ENCODE assay signal across 1 cellular context in the genomic region with DNA sequence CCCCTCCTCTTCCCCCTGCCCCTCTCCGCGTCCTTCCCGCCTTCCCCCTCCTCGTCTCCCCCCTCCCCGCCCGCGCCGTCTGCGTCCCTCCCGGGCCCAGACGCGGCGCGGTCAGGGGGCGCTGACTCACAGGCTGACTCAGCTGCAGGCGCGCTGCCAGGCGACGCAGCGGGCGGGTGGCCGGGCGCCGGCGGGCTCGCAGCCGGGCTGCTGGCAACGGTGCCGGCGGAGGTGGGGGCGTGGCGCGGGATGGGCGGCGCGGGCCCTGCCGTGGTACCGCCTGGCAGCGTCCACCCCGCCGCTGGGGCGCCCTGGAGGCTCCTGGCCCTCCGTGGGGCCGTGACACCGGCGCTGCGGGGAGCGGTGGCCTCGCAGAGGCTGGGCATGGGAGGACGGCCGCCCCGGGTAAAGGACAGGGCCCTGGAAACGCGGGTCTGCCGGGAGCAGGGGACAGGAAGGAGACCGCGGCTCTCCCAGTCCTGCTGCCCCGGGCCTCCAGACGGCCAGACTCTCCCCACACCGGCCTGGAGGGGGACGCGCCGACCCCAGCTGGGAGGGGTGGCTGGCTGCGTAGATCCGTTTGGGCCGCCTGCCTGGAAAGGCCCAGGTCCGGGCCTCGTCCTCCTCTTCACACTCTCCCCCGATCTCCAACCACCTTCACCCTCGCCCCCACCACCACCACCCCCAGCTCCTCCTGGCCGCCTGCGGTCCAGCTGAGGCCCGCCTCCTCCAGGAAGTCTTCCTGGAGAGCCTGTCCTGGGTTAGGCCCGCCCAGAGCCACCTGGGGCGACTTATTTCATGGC.
TF ChIP-seq lines count a peak whose summit lies in the region.

No MANE protein-coding gene starts in this region.

TF ChIP-seq in K562, 482 proteins besides CTCF, POLR2A, EP300 and RAD21 (continued from another document and continues in another):
- TF ChIP-seq TRIM24 (IDR thresholded peaks at IDR 0.05) (peak in 1 of 2 experiments; percentile 24; a peak in 1 of 4 replicates), ZNF347 (CRISPR knock-in tag; IDR thresholded peaks at IDR 0.05; ENCODE audit: low read depth) (no peak), PHF8 (IDR thresholded peaks at IDR 0.05; ENCODE audit: borderline replicate concordance, low read length) (peak; percentile 66; the same call in 1 of the 2 replicates), DNMT1 (IDR thresholded peaks at IDR 0.05) (no peak), RBM25 (IDR thresholded peaks at IDR 0.05; ENCODE audit: low read depth, low read length, severe bottlenecking) (peak; percentile 36), ZNF780A (CRISPR knock-in tag; IDR thresholded peaks at IDR 0.05) (no peak), ATF1 (CRISPR knock-in tag; IDR thresholded peaks at IDR 0.05) (no peak), ATF1 (tag; IDR thresholded peaks at IDR 0.05) (no peak), ARID2 (IDR thresholded peaks at IDR 0.05) (no peak), ZNF212 (CRISPR knock-in tag; IDR thresholded peaks at IDR 0.05) (no peak), CC2D1A (IDR thresholded peaks at IDR 0.05) (0 out of 2 replicates have a peak, but pooled peaks have one; percentile 33), GATAD2B (IDR thresholded peaks at IDR 0.05; ENCODE audit: borderline replicate concordance) (peak; percentile 94), RCOR1 (IDR thresholded peaks at IDR 0.05; ENCODE audit: borderline replicate concordance in 1 of 2, low read depth in 2 of 2, low read length in 2 of 2) (peak in 1 of 2 experiments; percentile 68; a peak in 2 of 4 replicates), ZBTB1 (CRISPR knock-in tag; IDR thresholded peaks at IDR 0.05; ENCODE audit: borderline replicate concordance, low read depth) (no peak), ZFP36 (IDR thresholded peaks at IDR 0.05; ENCODE audit: low read depth, low read length, partially characterized antibody) (peak; percentile 99), SMC3 (conservative IDR thresholded peaks at IDR 0.05; ENCODE audit: insufficient read depth, low read depth, low read length) (no peak), XRCC3 (IDR thresholded peaks at IDR 0.05) (no peak), SAFB2 (IDR thresholded peaks at IDR 0.05; ENCODE audit: borderline replicate concordance, low read depth, low read length, severe bottlenecking) (no peak), TEAD1 (CRISPR knock-in tag; IDR thresholded peaks at IDR 0.05) (no peak), TAF1 (IDR thresholded peaks at IDR 0.05; ENCODE audit: control insufficient read depth, extremely low read depth, insufficient read depth, low read length, severe bottlenecking) (peak; percentile 51), PCBP1 (IDR thresholded peaks at IDR 0.05; ENCODE audit: low read depth, low read length, poor library complexity, severe bottlenecking) (no peak), ETV5 (CRISPR knock-in tag; IDR thresholded peaks at IDR 0.05; ENCODE audit: low read depth) (no peak), NRF1 (conservative IDR thresholded peaks at IDR 0.05 in 1 of 2, IDR thresholded peaks at IDR 0.05 in 1 of 2) (peak in 1 of 2 experiments; percentile 3; a peak in 2 of 4 replicates), CXXC5 (CRISPR knock-in tag; IDR thresholded peaks at IDR 0.05) (peak; percentile 94), MAFK (IDR thresholded peaks at IDR 0.05; ENCODE audit: low read length) (no peak), ZBTB8A (IDR thresholded peaks at IDR 0.05; ENCODE audit: partially characterized antibody) (no peak), COPS2 (conservative IDR thresholded peaks at IDR 0.05) (no peak), HDAC6 (IDR thresholded peaks at IDR 0.05; ENCODE audit: low read depth, low read length) (no peak), HNRNPUL1 (IDR thresholded peaks at IDR 0.05; ENCODE audit: low read length) (no peak), MTA3 (IDR thresholded peaks at IDR 0.05; ENCODE audit: borderline replicate concordance) (no peak; the same call in 1 of the 2 replicates), NEUROD1 (IDR thresholded peaks at IDR 0.05; ENCODE audit: borderline replicate concordance, low read depth, low read length, partially characterized antibody) (peak; percentile 79), L3MBTL2 (IDR thresholded peaks at IDR 0.05) (peak; percentile 66), SREBF2 (CRISPR knock-in tag; IDR thresholded peaks at IDR 0.05) (no peak), MTA2 (IDR thresholded peaks at IDR 0.05; ENCODE audit: low read depth) (no peak), MYC (IDR thresholded peaks at IDR 0.05; ENCODE audit: low read depth, low read length) (peak; percentile 45), MYC (CRISPR knock-in tag; IDR thresholded peaks at IDR 0.05; ENCODE audit: borderline replicate concordance, low read depth) (no peak), HDGF (IDR thresholded peaks at IDR 0.05) (peak; percentile 80; the same call in 1 of the 2 replicates), GTF2A2 (tag; IDR thresholded peaks at IDR 0.05) (no peak), ZNF282 (CRISPR knock-in tag; IDR thresholded peaks at IDR 0.05) (no peak)
- TF ChIP-seq, protein P1, sequence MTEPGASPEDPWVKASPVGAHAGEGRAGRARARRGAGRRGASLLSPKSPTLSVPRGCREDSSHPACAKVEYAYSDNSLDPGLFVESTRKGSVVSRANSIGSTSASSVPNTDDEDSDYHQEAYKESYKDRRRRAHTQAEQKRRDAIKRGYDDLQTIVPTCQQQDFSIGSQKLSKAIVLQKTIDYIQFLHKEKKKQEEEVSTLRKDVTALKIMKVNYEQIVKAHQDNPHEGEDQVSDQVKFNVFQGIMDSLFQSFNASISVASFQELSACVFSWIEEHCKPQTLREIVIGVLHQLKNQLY (CRISPR knock-in tag; conservative IDR thresholded peaks at IDR 0.05) = no peak
- TF ChIP-seq, protein P2, sequence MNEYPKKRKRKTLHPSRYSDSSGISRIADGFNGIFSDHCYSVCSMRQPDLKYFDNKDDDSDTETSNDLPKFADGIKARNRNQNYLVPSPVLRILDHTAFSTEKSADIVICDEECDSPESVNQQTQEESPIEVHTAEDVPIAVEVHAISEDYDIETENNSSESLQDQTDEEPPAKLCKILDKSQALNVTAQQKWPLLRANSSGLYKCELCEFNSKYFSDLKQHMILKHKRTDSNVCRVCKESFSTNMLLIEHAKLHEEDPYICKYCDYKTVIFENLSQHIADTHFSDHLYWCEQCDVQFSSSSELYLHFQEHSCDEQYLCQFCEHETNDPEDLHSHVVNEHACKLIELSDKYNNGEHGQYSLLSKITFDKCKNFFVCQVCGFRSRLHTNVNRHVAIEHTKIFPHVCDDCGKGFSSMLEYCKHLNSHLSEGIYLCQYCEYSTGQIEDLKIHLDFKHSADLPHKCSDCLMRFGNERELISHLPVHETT (CRISPR knock-in tag; conservative IDR thresholded peaks at IDR 0.05 in 1 of 2, IDR thresholded peaks at IDR 0.05 in 1 of 2) = peak in 1 of 2 experiments; percentile 53; a peak in 1 of 4 replicates
- TF ChIP-seq, protein P3, sequence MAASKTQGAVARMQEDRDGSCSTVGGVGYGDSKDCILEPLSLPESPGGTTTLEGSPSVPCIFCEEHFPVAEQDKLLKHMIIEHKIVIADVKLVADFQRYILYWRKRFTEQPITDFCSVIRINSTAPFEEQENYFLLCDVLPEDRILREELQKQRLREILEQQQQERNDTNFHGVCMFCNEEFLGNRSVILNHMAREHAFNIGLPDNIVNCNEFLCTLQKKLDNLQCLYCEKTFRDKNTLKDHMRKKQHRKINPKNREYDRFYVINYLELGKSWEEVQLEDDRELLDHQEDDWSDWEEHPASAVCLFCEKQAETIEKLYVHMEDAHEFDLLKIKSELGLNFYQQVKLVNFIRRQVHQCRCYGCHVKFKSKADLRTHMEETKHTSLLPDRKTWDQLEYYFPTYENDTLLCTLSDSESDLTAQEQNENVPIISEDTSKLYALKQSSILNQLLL (CRISPR knock-in tag; IDR thresholded peaks at IDR 0.05; ENCODE audit: borderline replicate concordance) = no peak
- TF ChIP-seq, protein P4, sequence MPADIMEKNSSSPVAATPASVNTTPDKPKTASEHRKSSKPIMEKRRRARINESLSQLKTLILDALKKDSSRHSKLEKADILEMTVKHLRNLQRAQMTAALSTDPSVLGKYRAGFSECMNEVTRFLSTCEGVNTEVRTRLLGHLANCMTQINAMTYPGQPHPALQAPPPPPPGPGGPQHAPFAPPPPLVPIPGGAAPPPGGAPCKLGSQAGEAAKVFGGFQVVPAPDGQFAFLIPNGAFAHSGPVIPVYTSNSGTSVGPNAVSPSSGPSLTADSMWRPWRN (IDR thresholded peaks at IDR 0.05; ENCODE audit: low read depth) = no peak
- TF ChIP-seq, protein P5, sequence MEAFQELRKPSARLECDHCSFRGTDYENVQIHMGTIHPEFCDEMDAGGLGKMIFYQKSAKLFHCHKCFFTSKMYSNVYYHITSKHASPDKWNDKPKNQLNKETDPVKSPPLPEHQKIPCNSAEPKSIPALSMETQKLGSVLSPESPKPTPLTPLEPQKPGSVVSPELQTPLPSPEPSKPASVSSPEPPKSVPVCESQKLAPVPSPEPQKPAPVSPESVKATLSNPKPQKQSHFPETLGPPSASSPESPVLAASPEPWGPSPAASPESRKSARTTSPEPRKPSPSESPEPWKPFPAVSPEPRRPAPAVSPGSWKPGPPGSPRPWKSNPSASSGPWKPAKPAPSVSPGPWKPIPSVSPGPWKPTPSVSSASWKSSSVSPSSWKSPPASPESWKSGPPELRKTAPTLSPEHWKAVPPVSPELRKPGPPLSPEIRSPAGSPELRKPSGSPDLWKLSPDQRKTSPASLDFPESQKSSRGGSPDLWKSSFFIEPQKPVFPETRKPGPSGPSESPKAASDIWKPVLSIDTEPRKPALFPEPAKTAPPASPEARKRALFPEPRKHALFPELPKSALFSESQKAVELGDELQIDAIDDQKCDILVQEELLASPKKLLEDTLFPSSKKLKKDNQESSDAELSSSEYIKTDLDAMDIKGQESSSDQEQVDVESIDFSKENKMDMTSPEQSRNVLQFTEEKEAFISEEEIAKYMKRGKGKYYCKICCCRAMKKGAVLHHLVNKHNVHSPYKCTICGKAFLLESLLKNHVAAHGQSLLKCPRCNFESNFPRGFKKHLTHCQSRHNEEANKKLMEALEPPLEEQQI (IDR thresholded peaks at IDR 0.05) = no peak
- TF ChIP-seq, protein P6, sequence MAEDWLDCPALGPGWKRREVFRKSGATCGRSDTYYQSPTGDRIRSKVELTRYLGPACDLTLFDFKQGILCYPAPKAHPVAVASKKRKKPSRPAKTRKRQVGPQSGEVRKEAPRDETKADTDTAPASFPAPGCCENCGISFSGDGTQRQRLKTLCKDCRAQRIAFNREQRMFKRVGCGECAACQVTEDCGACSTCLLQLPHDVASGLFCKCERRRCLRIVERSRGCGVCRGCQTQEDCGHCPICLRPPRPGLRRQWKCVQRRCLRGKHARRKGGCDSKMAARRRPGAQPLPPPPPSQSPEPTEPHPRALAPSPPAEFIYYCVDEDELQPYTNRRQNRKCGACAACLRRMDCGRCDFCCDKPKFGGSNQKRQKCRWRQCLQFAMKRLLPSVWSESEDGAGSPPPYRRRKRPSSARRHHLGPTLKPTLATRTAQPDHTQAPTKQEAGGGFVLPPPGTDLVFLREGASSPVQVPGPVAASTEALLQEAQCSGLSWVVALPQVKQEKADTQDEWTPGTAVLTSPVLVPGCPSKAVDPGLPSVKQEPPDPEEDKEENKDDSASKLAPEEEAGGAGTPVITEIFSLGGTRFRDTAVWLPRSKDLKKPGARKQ (CRISPR knock-in tag; IDR thresholded peaks at IDR 0.05) = no peak
- TF ChIP-seq, protein P7, sequence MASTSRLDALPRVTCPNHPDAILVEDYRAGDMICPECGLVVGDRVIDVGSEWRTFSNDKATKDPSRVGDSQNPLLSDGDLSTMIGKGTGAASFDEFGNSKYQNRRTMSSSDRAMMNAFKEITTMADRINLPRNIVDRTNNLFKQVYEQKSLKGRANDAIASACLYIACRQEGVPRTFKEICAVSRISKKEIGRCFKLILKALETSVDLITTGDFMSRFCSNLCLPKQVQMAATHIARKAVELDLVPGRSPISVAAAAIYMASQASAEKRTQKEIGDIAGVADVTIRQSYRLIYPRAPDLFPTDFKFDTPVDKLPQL (IDR thresholded peaks at IDR 0.05; ENCODE audit: extremely low read depth, insufficient read length) = no peak
- TF ChIP-seq, protein P8, sequence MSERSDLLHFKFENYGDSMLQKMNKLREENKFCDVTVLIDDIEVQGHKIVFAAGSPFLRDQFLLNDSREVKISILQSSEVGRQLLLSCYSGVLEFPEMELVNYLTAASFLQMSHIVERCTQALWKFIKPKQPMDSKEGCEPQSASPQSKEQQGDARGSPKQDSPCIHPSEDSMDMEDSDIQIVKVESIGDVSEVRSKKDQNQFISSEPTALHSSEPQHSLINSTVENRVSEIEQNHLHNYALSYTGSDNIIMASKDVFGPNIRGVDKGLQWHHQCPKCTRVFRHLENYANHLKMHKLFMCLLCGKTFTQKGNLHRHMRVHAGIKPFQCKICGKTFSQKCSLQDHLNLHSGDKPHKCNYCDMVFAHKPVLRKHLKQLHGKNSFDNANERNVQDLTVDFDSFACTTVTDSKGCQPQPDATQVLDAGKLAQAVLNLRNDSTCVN (CRISPR knock-in tag; IDR thresholded peaks at IDR 0.05) = no peak
- TF ChIP-seq, protein P9, sequence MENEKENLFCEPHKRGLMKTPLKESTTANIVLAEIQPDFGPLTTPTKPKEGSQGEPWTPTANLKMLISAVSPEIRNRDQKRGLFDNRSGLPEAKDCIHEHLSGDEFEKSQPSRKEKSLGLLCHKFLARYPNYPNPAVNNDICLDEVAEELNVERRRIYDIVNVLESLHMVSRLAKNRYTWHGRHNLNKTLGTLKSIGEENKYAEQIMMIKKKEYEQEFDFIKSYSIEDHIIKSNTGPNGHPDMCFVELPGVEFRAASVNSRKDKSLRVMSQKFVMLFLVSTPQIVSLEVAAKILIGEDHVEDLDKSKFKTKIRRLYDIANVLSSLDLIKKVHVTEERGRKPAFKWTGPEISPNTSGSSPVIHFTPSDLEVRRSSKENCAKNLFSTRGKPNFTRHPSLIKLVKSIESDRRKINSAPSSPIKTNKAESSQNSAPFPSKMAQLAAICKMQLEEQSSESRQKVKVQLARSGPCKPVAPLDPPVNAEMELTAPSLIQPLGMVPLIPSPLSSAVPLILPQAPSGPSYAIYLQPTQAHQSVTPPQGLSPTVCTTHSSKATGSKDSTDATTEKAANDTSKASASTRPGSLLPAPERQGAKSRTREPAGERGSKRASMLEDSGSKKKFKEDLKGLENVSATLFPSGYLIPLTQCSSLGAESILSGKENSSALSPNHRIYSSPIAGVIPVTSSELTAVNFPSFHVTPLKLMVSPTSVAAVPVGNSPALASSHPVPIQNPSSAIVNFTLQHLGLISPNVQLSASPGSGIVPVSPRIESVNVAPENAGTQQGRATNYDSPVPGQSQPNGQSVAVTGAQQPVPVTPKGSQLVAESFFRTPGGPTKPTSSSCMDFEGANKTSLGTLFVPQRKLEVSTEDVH (IDR thresholded peaks at IDR 0.05; ENCODE audit: low read depth, partially characterized antibody) = no peak
